In the genomic region with DNA sequence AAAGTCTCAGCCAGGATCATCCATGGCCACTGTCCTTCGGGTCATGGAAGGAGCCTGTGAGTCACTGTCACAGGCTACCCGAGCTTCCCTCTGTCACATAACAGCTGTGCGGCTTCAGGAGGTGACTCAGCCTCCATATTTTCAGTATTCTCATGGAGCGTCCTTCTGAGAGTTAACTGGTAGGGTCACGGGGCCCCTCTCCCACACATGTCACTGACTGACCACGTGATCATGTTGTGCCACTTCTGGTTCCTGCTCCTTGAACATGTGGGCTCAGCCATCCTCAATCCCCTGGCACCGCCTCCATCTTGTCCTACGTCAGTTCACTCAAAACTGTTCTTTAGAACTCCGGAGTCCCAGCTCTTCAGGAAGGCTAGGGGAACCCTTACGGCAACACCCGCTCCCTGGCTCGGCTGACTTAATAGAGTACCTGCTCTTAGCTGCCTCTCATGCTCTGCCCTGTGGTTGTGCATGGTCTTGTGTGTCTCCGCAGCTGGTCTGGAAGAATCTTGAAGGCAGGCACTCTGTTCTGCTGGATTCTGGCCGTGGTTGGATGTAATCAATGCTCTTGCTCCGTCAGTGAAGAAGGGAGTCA, we compare ENCODE assay signal across 18 cellular contexts.
"Had no signal": no experiment of that assay in that cellular context is flagged by ENCODE, and none has a peak within 500 bp of the region (broad histone marks: within the 10 kb centered on the region; RNA-seq: fewer than 3 reads in every experiment).

No MANE protein-coding gene starts in this region.

- H3K4me1 ChIP-seq: right atrium auricular region, suprapubic skin had no signal

- H3K4me3 ChIP-seq: cardiac muscle cell, hepatocyte, right atrium auricular region, suprapubic skin had no signal

- H3K9me3 ChIP-seq: right atrium auricular region, suprapubic skin had no signal

- FAIRE-seq: kidney, small intestine had no signal

- DNase-seq: activated B cell treated with CpG ODN at 0.5 μM for 24 hours; activated CD4-positive, alpha-beta T cell treated with anti-CD3 and anti-CD28 coated beads for 48 hours; activated CD8-positive, alpha-beta T cell treated with anti-CD3 and anti-CD28 coated beads for 36 hours; activated effector memory CD4-positive, alpha-beta T cell treated with anti-CD3 and anti-CD28 coated beads, Interleukin-2, amount 50 U/mL, for 16 hours; activated T-cell treated with anti-CD3 and anti-CD28 coated beads, Interleukin-2, amount 50 U/mL, for 4 hours; erythroblast; kidney; mesenchymal stem cell; nucleus accumbens; small intestine; stimulated activated naive CD8-positive, alpha-beta T cell treated with anti-CD3 and anti-CD28 coated beads, Interleukin-15, Interleukin-2, amounts not matched to agents 100 U/mL and 50 U/mL, for 24 hours; T-helper 2 cell had no signal

- H3K4me1 Mint-ChIP-seq: activated B cell treated with CpG ODN at 0.5 μM for 24 hours; activated naive CD4-positive, alpha-beta T cell treated with anti-CD3 and anti-CD28 coated beads, Interleukin-2, amount 50 U/mL, for 24 hours had no signal

- H3K27ac ChIP-seq: cardiac muscle cell, hepatocyte, right atrium auricular region, suprapubic skin had no signal

- H3K79me2 ChIP-seq: hepatocyte had no signal

- H3K27ac Mint-ChIP-seq: activated B cell treated with CpG ODN at 0.5 μM for 24 hours; activated CD8-positive, alpha-beta T cell treated with anti-CD3 and anti-CD28 coated beads for 36 hours; activated naive CD4-positive, alpha-beta T cell treated with anti-CD3 and anti-CD28 coated beads, Interleukin-2, amount 50 U/mL, for 24 hours; natural killer cell treated with Interleukin-12 subunit alpha and Interleukin-12 subunit beta and Interleukin-15 and Interleukin-18, amount 100 ng/mL, for 72 hours had no signal

- H3K27me3 Mint-ChIP-seq: activated B cell treated with CpG ODN at 0.5 μM for 24 hours; natural killer cell treated with Interleukin-12 subunit alpha and Interleukin-12 subunit beta and Interleukin-15 and Interleukin-18, amount 100 ng/mL, for 72 hours had no signal

- H3K4me3 Mint-ChIP-seq: activated B cell treated with CpG ODN at 0.5 μM for 24 hours; activated CD8-positive, alpha-beta T cell treated with anti-CD3 and anti-CD28 coated beads for 36 hours; activated naive CD4-positive, alpha-beta T cell treated with anti-CD3 and anti-CD28 coated beads, Interleukin-2, amount 50 U/mL, for 24 hours; activated T-cell treated with anti-CD3 and anti-CD28 coated beads, Interleukin-2, amount 50 U/mL, for 4 hours; natural killer cell treated with Interleukin-12 subunit alpha and Interleukin-12 subunit beta and Interleukin-15 and Interleukin-18, amount 100 ng/mL, for 72 hours had no signal

- H3K27me3 ChIP-seq: cardiac muscle cell, hepatocyte, right atrium auricular region, suprapubic skin had no signal

- ATAC-seq: activated CD8-positive, alpha-beta T cell treated with anti-CD3 and anti-CD28 coated beads for 36 hours; activated T-cell treated with anti-CD3 and anti-CD28 coated beads, Interleukin-2, amount 50 U/mL, for 4 hours; natural killer cell treated with Interleukin-12 subunit alpha and Interleukin-12 subunit beta and Interleukin-15 and Interleukin-18, amount 100 ng/mL, for 72 hours; stimulated activated naive CD8-positive, alpha-beta T cell treated with anti-CD3 and anti-CD28 coated beads, Interleukin-15, Interleukin-2, amounts not matched to agents 100 U/mL and 50 U/mL, for 24 hours had no signal

- H2AFZ ChIP-seq: hepatocyte had no signal

- H3K4me2 ChIP-seq: hepatocyte had no signal

- H3K36me3 Mint-ChIP-seq: activated naive CD4-positive, alpha-beta T cell treated with anti-CD3 and anti-CD28 coated beads, Interleukin-2, amount 50 U/mL, for 24 hours; natural killer cell treated with Interleukin-12 subunit alpha and Interleukin-12 subunit beta and Interleukin-15 and Interleukin-18, amount 100 ng/mL, for 72 hours had no signal

- H3K36me3 ChIP-seq: cardiac muscle cell, right atrium auricular region, suprapubic skin had no signal
